Comparison of ENCODE assay signal across 8 cellular contexts in genomic region chr17:65181237-65182061, GRCh38. TPM values are rescaled to one million over a fixed set of nuclear protein-coding genes. Genes with fewer than 3 reads are reported as not detected.
DNase-seq lines count a peak whose midpoint lies in the region; ATAC-seq and TF ChIP-seq lines count a peak whose summit lies in the region.

No MANE protein-coding gene starts in this region.

- no peak for TF ChIP-seq EP300 in transverse colon (IDR thresholded peaks at IDR 0.05; ENCODE audit: low read depth)

- no peak for TF ChIP-seq CTCF in DND-41 (IDR thresholded peaks at IDR 0.05; ENCODE audit: borderline replicate concordance, extremely low read depth, low read length, poor library complexity, severe bottlenecking)
- TF ChIP-seq CTCF in transverse colon (IDR thresholded peaks at IDR 0.05): no peak

- H3K9ac ChIP-seq in DND-41 (ENCODE audit: low read depth, low read length): peak overlapping the region; percentile 50

- peak; percentile 60 for DNase-seq in DND-41
- peak; percentile 18 for DNase-seq in activated T-helper 9 cell treated with anti-CD3 and anti-CD28 coated beads, Interleukin-2, amount 50 U/mL, for 16 hours (ENCODE audit: low read depth)
- no peak for DNase-seq in transverse colon
- no peak for DNase-seq in dermis blood vessel endothelial cell
- DNase-seq in NCI-H2081 (lab: John Stamatoyannopoulos, UW): no peak
- no peak for DNase-seq in NCI-H82 treated with DMSO at 0.1 percent for 48 hours (lab: John Stamatoyannopoulos, UW; ENCODE audit: unreplicated experiment)

- H3K4me1 ChIP-seq in DND-41 (ENCODE audit: insufficient read depth, low read length) (peaks cover 59% of the 10 kb centered on the region), transverse colon (peaks cover 0 to 4% (median 0%) of the 10 kb centered on the region in 4 donors)

- WGBS in transverse colon (ENCODE audit: low coverage in 1 of 2), 2 donors: 30 to 63% methylated on average over 2 to 9 of the region's 9 CpGs

- H2AFZ ChIP-seq in DND-41 (ENCODE audit: low read depth, low read length): no peak overlapping the region

- in situ Hi-C loops in transverse colon (cut with MboI; ENCODE audit: low pct_ligation_motif_present in 1 of 4, low pct_unique_long_range_greater_than_20kb in 1 of 4, low sequenced_read_pairs in 3 of 4): no loop called here

- no peaks in the 10 kb centered on the region for H3K9me3 ChIP-seq in DND-41 (ENCODE audit: insufficient read depth, low read length, severe bottlenecking)
- no peaks in the 10 kb centered on the region for H3K9me3 ChIP-seq in transverse colon

- TF ChIP-seq POLR2A in transverse colon (IDR thresholded peaks at IDR 0.05): no peak

- H3K4me3 ChIP-seq in DND-41 (ENCODE audit: low read depth in 1 of 2, low read length in 2 of 2): no peak overlapping the region; a peak in 1 of 4 replicates
- no peak overlapping the region for H3K4me3 ChIP-seq in transverse colon

- H3K27me3 ChIP-seq in DND-41 (ENCODE audit: insufficient read depth, low read length, poor library complexity): no peaks in the 10 kb centered on the region
- no peaks in the 10 kb centered on the region for H3K27me3 ChIP-seq in transverse colon

- H3K36me3 ChIP-seq in DND-41 (ENCODE audit: insufficient read depth, low read length): no peaks in the 10 kb centered on the region
- no peaks in the 10 kb centered on the region for H3K36me3 ChIP-seq in transverse colon

- peak overlapping the region; percentile 28 for H3K4me2 ChIP-seq in DND-41 (ENCODE audit: insufficient read depth, low read length)

- ATAC-seq in DND-41 (ENCODE audit: insufficient read depth, low read depth) (peak; percentile 15; the same call in 2 of the 3 replicates), GM19467 (IDR thresholded peaks at IDR 0.05; ENCODE audit: unreplicated experiment) (peak; percentile 63), HG03457 (IDR thresholded peaks at IDR 0.05; ENCODE audit: unreplicated experiment) (peak; percentile 69)

- H3K79me2 ChIP-seq in DND-41 (ENCODE audit: insufficient read depth, low read length): no peaks in the 10 kb centered on the region

- H4K20me1 ChIP-seq in DND-41 (ENCODE audit: insufficient read depth, low read length): no peaks in the 10 kb centered on the region

- intact Hi-C loops in transverse colon (cut with DNase I; ENCODE audit: low total_unique reads): no loop called here

- peak overlapping the region; percentile 95 for H3K27ac ChIP-seq in DND-41 (ENCODE audit: low read length)
- no peak overlapping the region for H3K27ac ChIP-seq in transverse colon

RNA-seq across cellular contexts. Expression of gene RGS9, which starts 44.3 kb away (rescaled TPM):
- total RNA-seq in transverse colon: 10 to 100 TPM in 1 of 4 donors, 1 to 10 TPM in 2, not detected in 1; 2.6 to 10.6 (median 7.8) TPM
- total RNA-seq in dermis blood vessel endothelial cell: 0.19 and 1.2 TPM in 2 replicates

Comparison
In these comparisons a context has a peak if more than half of its experiments do, and no peak if none do; other contexts are left out.
1. ATAC-seq: peak in every context shown above with its lines; median percentile 69 in HG03457; 63 in GM19467; 15 in DND-41.
2. DNase-seq: peak in DND-41 (single experiment) and activated T-helper 9 cell treated with anti-CD3 and anti-CD28 coated beads, Interleukin-2, amount 50 U/mL, for 16 hours (single experiment); none in transverse colon (single experiment), dermis blood vessel endothelial cell (single experiment), NCI-H2081 (0 of 2) and NCI-H82 treated with DMSO at 0.1 percent for 48 hours (single experiment).